ENCODE assay signal across 16 cellular contexts in the genomic region with DNA sequence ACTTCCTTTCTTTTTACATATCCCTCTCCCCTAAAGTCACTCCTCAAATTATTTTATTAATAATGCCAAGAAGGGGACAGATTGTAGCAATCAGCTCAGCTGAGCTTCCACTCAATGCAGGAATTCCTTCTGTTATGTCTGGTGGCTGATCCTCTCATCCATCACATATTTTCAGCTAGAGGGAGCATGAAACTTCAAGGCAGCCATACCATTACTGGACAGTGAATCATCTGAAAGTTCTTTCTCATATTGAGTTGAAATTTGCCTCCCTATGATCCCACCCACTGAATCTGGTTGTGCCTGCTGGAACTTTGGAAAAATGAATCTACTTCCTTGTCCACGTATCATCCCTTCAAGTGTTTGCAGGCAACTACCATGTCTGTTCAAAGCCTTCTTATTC. TPM values are rescaled to one million over a fixed set of nuclear protein-coding genes. Genes with fewer than 3 reads are reported as not detected.
DNase-seq lines count a peak whose midpoint lies in the region; ATAC-seq and TF ChIP-seq lines count a peak whose summit lies in the region.
"Had no signal": no experiment of that assay in that cellular context is flagged by ENCODE, and none has a peak within 500 bp of the region (broad histone marks: within the 10 kb centered on the region; RNA-seq: fewer than 3 reads in every experiment).

No MANE protein-coding gene starts in this region.

- no peak overlapping the region for H3K4me2 ChIP-seq in GM23248 (ENCODE audit: unreplicated experiment)

- no peaks in the 10 kb centered on the region for H3K79me2 ChIP-seq in GM23248 (ENCODE audit: insufficient read depth)

- H3K9me2 ChIP-seq in GM23248 (ENCODE audit: insufficient read depth) = no peaks in the 10 kb centered on the region

- peak overlapping the region; percentile 40; the same call in 1 of the 2 replicates for H2AFZ ChIP-seq in GM23248

- no peaks in the 10 kb centered on the region for H3K4me1 ChIP-seq in GM23248 (ENCODE audit: insufficient read depth)
- H3K4me1 ChIP-seq in RWPE2 (ENCODE audit: insufficient read depth, poor library complexity, severe bottlenecking) = no peaks in the 10 kb centered on the region
- H3K4me1 ChIP-seq: tibial artery had no signal

- 42 to 60% methylated on average over 1 of the region's 1 CpG for WGBS in GM23248 (ENCODE audit: low coverage in 1 of 2, low lambda C conversion rate in 2 of 2, missing lambda C conversion rate in 2 of 2), 2 experiments

- in situ Hi-C loops in GM23248 (cut with MboI) = no loop called here

- H3K36me3 ChIP-seq in GM23248 (ENCODE audit: low read depth) (no peaks in the 10 kb centered on the region), RWPE2 (ENCODE audit: low read depth) (no peaks in the 10 kb centered on the region)
- H3K36me3 ChIP-seq: tibial artery had no signal

- TF ChIP-seq CTCF in RWPE2 (IDR thresholded peaks at IDR 0.05; ENCODE audit: poor library complexity, severe bottlenecking) (peak; percentile 30), retinal pigment epithelial cell (conservative IDR thresholded peaks at IDR 0.05; ENCODE audit: low read depth, low read length) (peak; percentile 46)

- H3K4me3 ChIP-seq in GM23248 (no peak overlapping the region), RWPE2 (ENCODE audit: severe bottlenecking) (no peak overlapping the region), retinal pigment epithelial cell (ENCODE audit: low read length) (no peak overlapping the region)
- H3K4me3 ChIP-seq: tibial artery had no signal

- H3K27ac ChIP-seq in GM23248 = no peak overlapping the region
- H3K27ac ChIP-seq in RWPE2 (ENCODE audit: poor library complexity, severe bottlenecking) = no peak overlapping the region
- H3K27ac ChIP-seq: tibial artery had no signal

- no peaks in the 10 kb centered on the region for H4K20me1 ChIP-seq in GM23248 (ENCODE audit: insufficient read depth)

- ATAC-seq in RWPE2 (ENCODE audit: low read depth) (peak; percentile 72), GM19455 (IDR thresholded peaks at IDR 0.05; ENCODE audit: unreplicated experiment) (no peak), HG03460 (IDR thresholded peaks at IDR 0.05; ENCODE audit: unreplicated experiment) (no peak)

- H3K27me3 ChIP-seq in GM23248 (replicated peaks; ENCODE audit: insufficient read depth) (peaks cover 21% of the 10 kb centered on the region; the same call in 1 of the 2 replicates), RWPE2 (ENCODE audit: insufficient read depth, poor library complexity, severe bottlenecking) (peaks cover 3% of the 10 kb centered on the region)
- H3K27me3 ChIP-seq: tibial artery had no signal

- H3K9me3 ChIP-seq in GM23248 (ENCODE audit: low read depth) (no peaks in the 10 kb centered on the region), RWPE2 (ENCODE audit: severe bottlenecking) (no peaks in the 10 kb centered on the region)
- H3K9me3 ChIP-seq: tibial artery had no signal

- H3F3A ChIP-seq in GM23248 (ENCODE audit: insufficient read depth) = no peaks in the 10 kb centered on the region

- no peak overlapping the region for H3K9ac ChIP-seq in GM23248

- DNase-seq in GM23248 (peak; percentile 73), RWPE2 (ENCODE audit: low spot score) (no peak), fibroblast of gingiva (ENCODE audit: low read depth) (peak; percentile 38), retinal pigment epithelial cell (ENCODE audit: low read depth) (no peak), NCI-H510A (lab: John Stamatoyannopoulos, UW) (no peak)
- DNase-seq: activated CD8-positive, alpha-beta memory T cell treated with anti-CD3 and anti-CD28 coated beads, Interleukin-2, amount 50 U/mL, for 48 hours; activated naive CD8-positive, alpha-beta T cell treated with anti-CD3 and anti-CD28 coated beads, Interleukin-2, amount 10 ng/mL, durations not matched to agents 7 days and 5 days; DMS 273 treated with DMSO at 0.1 percent for 48 hours; effector CD8-positive, alpha-beta T cell; hypothalamus; NCI-H1105 treated with DMSO at 0.1 percent for 48 hours; NCI-H69; Right ventricle myocardium superior; tibial artery had no signal

RNA-seq across cellular contexts. Expression of a gene that starts 11.2 kb away (rescaled TPM):
- not detected in 2 replicates for total RNA-seq in GM23248 (2014; rRNA removed; shearing (Covaris generic))
- 0.30 TPM in 1 of 2 replicates, not detected in the other for polyA plus RNA-seq in GM23248 (2016; fragmentation: Nextera tagmentation; extraction: Ambion mirVana)
- total RNA-seq: activated naive CD8-positive, alpha-beta T cell treated with anti-CD3 and anti-CD28 coated beads, Interleukin-2, amount 10 ng/mL, durations not matched to agents 7 days and 5 days had no signal

Comparison
In these comparisons a context has a peak if more than half of its experiments do, and no peak if none do; other contexts are left out.
1. DNase-seq: peak in GM23248 (single experiment) and fibroblast of gingiva (single experiment); none in RWPE2 (single experiment), retinal pigment epithelial cell (single experiment) and NCI-H510A (single experiment).